Comparison of ENCODE assay signal across 8 cellular contexts in the genomic region with DNA sequence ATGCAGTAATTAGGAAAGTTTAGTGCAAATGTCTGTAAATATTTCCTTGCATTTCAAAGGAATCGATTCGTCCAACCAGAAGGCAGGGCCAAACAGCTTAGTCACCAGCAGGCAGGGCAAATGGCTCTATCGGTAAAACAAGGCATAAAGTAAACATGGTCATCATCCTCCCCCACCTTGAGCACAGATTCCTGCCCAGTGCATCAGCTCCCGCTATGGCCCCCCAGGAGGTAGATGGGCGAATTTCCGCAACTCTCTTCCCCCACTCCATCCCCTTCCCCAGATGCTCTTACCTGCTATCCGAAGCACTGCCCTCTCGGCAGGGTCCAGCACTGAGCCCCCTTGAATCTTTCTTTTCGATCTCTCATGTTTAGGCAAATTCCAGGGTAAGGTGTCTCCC.
DNase-seq lines count a peak whose midpoint lies in the region; ATAC-seq and TF ChIP-seq lines count a peak whose summit lies in the region.

No MANE protein-coding gene starts in this region.

- peaks cover 13% of the 10 kb centered on the region for H3K79me2 ChIP-seq in neural cell (replicated peaks; ENCODE audit: insufficient read depth, low read length)

- no peak for ATAC-seq in HG03025 (IDR thresholded peaks at IDR 0.05; ENCODE audit: low FRiP score, unreplicated experiment)

- no peaks in the 10 kb centered on the region for H3K9me2 ChIP-seq in neural cell (ENCODE audit: insufficient read depth, low read length)

- 7 to 14% methylated on average over 4 to 9 of the region's 9 CpGs for WGBS in esophagus squamous epithelium, 2 donors

- peak overlapping the region; percentile 85 for H3K4me2 ChIP-seq in neural cell (ENCODE audit: low read length)

- TF ChIP-seq CTCF in esophagus squamous epithelium (IDR thresholded peaks at IDR 0.05): no peak
- no peak for TF ChIP-seq CTCF in neural cell (IDR thresholded peaks at IDR 0.05; ENCODE audit: poor library complexity, severe bottlenecking)

- intact Hi-C loops in esophagus squamous epithelium (cut with DNase I): no loop called here

- H3K4me1 ChIP-seq in NT2/D1 (ENCODE audit: insufficient read depth, insufficient read length) (no peaks in the 10 kb centered on the region), esophagus squamous epithelium (peaks cover 0 to 25% (median 7%) of the 10 kb centered on the region in 3 donors)

- no peaks in the 10 kb centered on the region for H3F3A ChIP-seq in neural cell (ENCODE audit: insufficient read depth, low read length, poor library complexity, severe bottlenecking)

- H3K27ac ChIP-seq in esophagus squamous epithelium (peak overlapping the region in 3 of 4 donors; percentile 47 to 51 (median 51)), neural cell (ENCODE audit: low read length) (no peak overlapping the region)

- TF ChIP-seq POLR2A in esophagus squamous epithelium (IDR thresholded peaks at IDR 0.05): no peak

- H3K4me3 ChIP-seq in NT2/D1 (ENCODE audit: insufficient read length, low read depth) (peak overlapping the region; percentile 41), esophagus squamous epithelium (peak overlapping the region; percentile 14 to 62 (median 44)), neural cell (ENCODE audit: low read length) (peak overlapping the region; percentile 73)

- peak; percentile 66 for DNase-seq in Daoy (ENCODE audit: low read depth)
- DNase-seq in NT2/D1 (ENCODE audit: low read depth, low spot score): peak; percentile 20
- DNase-seq in esophagus squamous epithelium (lab: John Stamatoyannopoulos, UW): no peak
- no peak for DNase-seq in NK-92 (lab: John Stamatoyannopoulos, UW; ENCODE audit: unreplicated experiment)
- DNase-seq in NCI-H1694 (lab: John Stamatoyannopoulos, UW): no peak
- no peak for DNase-seq in activated CD4-positive, alpha-beta T cell treated with anti-CD3 and anti-CD28 coated beads for 48 hours

- no peaks in the 10 kb centered on the region for H3K27me3 ChIP-seq in NT2/D1 (ENCODE audit: insufficient read depth, insufficient read length)
- no peaks in the 10 kb centered on the region for H3K27me3 ChIP-seq in esophagus squamous epithelium
- H3K27me3 ChIP-seq in neural cell (ENCODE audit: insufficient read depth, low read depth, low read length): no peaks in the 10 kb centered on the region

- H3K9me3 ChIP-seq in NT2/D1 (ENCODE audit: insufficient read depth, low read length) (no peaks in the 10 kb centered on the region), esophagus squamous epithelium (no peaks in the 10 kb centered on the region), neural cell (ENCODE audit: low read length) (no peaks in the 10 kb centered on the region)

- TF ChIP-seq RAD21 in neural cell (conservative IDR thresholded peaks at IDR 0.05): no peak

- H4K20me1 ChIP-seq in neural cell (ENCODE audit: insufficient read depth): no peaks in the 10 kb centered on the region

- peak overlapping the region; percentile 74 for H2AFZ ChIP-seq in neural cell (ENCODE audit: low read depth, low read length)

- H3K9ac ChIP-seq in NT2/D1 (ENCODE audit: insufficient read length, low read depth): peak overlapping the region; percentile 58
- peak overlapping the region; percentile 67 for H3K9ac ChIP-seq in neural cell (ENCODE audit: low read length)

- H3K36me3 ChIP-seq in NT2/D1 (ENCODE audit: insufficient read depth, insufficient read length, low read length) (no peaks in the 10 kb centered on the region), esophagus squamous epithelium (no peaks in the 10 kb centered on the region), neural cell (ENCODE audit: insufficient read depth, low read length) (no peaks in the 10 kb centered on the region)

- TF ChIP-seq EP300 in neural cell (conservative IDR thresholded peaks at IDR 0.05; ENCODE audit: poor library complexity, severe bottlenecking): no peak

TF ChIP-seq in neural cell, 6 proteins besides CTCF, POLR2A, EP300 and RAD21:
- no peak for TF ChIP-seq SMC3 (conservative IDR thresholded peaks at IDR 0.05; ENCODE audit: poor library complexity)

Comparison
In these comparisons a context has a peak if more than half of its experiments do, and no peak if none do; other contexts are left out.
1. DNase-seq: peak in Daoy (single experiment) and NT2/D1 (single experiment); none in esophagus squamous epithelium (single experiment), NK-92 (single experiment), NCI-H1694 (single experiment) and activated CD4-positive, alpha-beta T cell treated with anti-CD3 and anti-CD28 coated beads for 48 hours (single experiment).
2. Peak in every context shown above with its lines, with median percentiles within 50 percentile points of each other: H3K4me3 ChIP-seq.